20 cellular contexts compared by ENCODE assay signal in genomic region chr9:114668146-114668545, GRCh38. TPM values are rescaled to one million over a fixed set of nuclear protein-coding genes. Genes with fewer than 3 reads are reported as not detected.
DNase-seq lines count a peak whose midpoint lies in the region; ATAC-seq and TF ChIP-seq lines count a peak whose summit lies in the region.
"Had no signal": no experiment of that assay in that cellular context is flagged by ENCODE, and none has a peak within 500 bp of the region (broad histone marks: within the 10 kb centered on the region; RNA-seq: fewer than 3 reads in every experiment).

No MANE protein-coding gene starts in this region.

- peaks cover 13% of the 10 kb centered on the region for H3K4me1 Mint-ChIP-seq in neural progenitor cell

- peaks cover 3% of the 10 kb centered on the region for H3K9me3 Mint-ChIP-seq in neural progenitor cell
- H3K9me3 Mint-ChIP-seq: CD4-positive, alpha-beta T cell had no signal

- H3K36me3 ChIP-seq in SK-N-SH (replicated peaks in 1 of 2; ENCODE audit: control insufficient read depth in 1 of 2, insufficient read depth in 2 of 2, low read length in 1 of 2): no peaks in the 10 kb centered on the region
- H3K36me3 ChIP-seq in neural progenitor cell: no peaks in the 10 kb centered on the region
- H3K36me3 ChIP-seq in Peyer's patch: no peaks in the 10 kb centered on the region
- H3K36me3 ChIP-seq: HAP-1 had no signal

- DNase-seq in SK-N-SH (no peak), head of caudate nucleus (peak in 33 of 42 donors; percentile 14 to 82 (median 51)), neural progenitor cell (ENCODE audit: low spot score) (no peak), amniotic stem cell (lab: John Stamatoyannopoulos, UW) (no peak), Peyer's patch (no peak), HCEC 1CT (no peak)
- DNase-seq: AML-193; CD4-positive, alpha-beta T cell; DMS79 treated with DMSO at 0.1 percent for 48 hours; GF-D8 had no signal

- POLR2A ChIA-PET in SK-N-SH (lab: Yijun Ruan, JAX): no interaction called here

- intact Hi-C loops in head of caudate nucleus (cut with DNase I): no loop called here

- H4K20me1 ChIP-seq in SK-N-SH (ENCODE audit: insufficient read depth): no peaks in the 10 kb centered on the region
- H4K20me1 ChIP-seq in neural progenitor cell (ENCODE audit: low read depth): no peaks in the 10 kb centered on the region

- no peaks in the 10 kb centered on the region for H3K9me3 ChIP-seq in SK-N-SH
- H3K9me3 ChIP-seq in neural progenitor cell (ENCODE audit: low read depth): no peaks in the 10 kb centered on the region
- H3K9me3 ChIP-seq in Peyer's patch: no peaks in the 10 kb centered on the region
- H3K9me3 ChIP-seq: HAP-1 had no signal

- H3K4me1 ChIP-seq in SK-N-SH (ENCODE audit: control insufficient read depth in 1 of 2, insufficient read depth in 2 of 2, low read depth in 1 of 2, low read length in 1 of 2): no peaks in the 10 kb centered on the region
- H3K4me1 ChIP-seq in neural progenitor cell: peaks cover 6% of the 10 kb centered on the region
- no peaks in the 10 kb centered on the region for H3K4me1 ChIP-seq in Peyer's patch
- H3K4me1 ChIP-seq: HAP-1 had no signal

- peak overlapping the region; percentile 2 for H3K27ac Mint-ChIP-seq in neural progenitor cell
- H3K27ac Mint-ChIP-seq: CD4-positive, alpha-beta T cell had no signal

- H3K27ac ChIP-seq in SK-N-SH (ENCODE audit: low read depth in 2 of 2, low read length in 1 of 2): no peak overlapping the region
- H3K27ac ChIP-seq in neural progenitor cell: no peak overlapping the region
- H3K27ac ChIP-seq in Peyer's patch: no peak overlapping the region
- H3K27ac ChIP-seq: 22Rv1, A549, C4-2B, HL-60 had no signal

- TF ChIP-seq CTCF in SK-N-SH (IDR thresholded peaks at IDR 0.05) (no peak), neural progenitor cell (IDR thresholded peaks at IDR 0.05) (no peak), Peyer's patch (IDR thresholded peaks at IDR 0.05) (no peak)

- H3K4me3 Mint-ChIP-seq in neural progenitor cell: no peak overlapping the region
- H3K4me3 Mint-ChIP-seq: CD4-positive, alpha-beta T cell had no signal

- H3K9ac ChIP-seq in SK-N-SH (no peak overlapping the region), neural progenitor cell (no peak overlapping the region)

- no peak for TF ChIP-seq EP300 in SK-N-SH (IDR thresholded peaks at IDR 0.05; ENCODE audit: borderline replicate concordance in 1 of 2, low read depth in 1 of 2, low read length in 1 of 2)

- H3K4me2 ChIP-seq in SK-N-SH: no peak overlapping the region
- no peak overlapping the region for H3K4me2 ChIP-seq in neural progenitor cell
- H3K4me2 ChIP-seq: A549 had no signal

- no peaks in the 10 kb centered on the region for H3K36me3 Mint-ChIP-seq in neural progenitor cell

- ATAC-seq in SK-N-SH treated with all-trans-retinoic acid at 6 μM for 48 hours: no peak
- ATAC-seq: A549, GM12878 had no signal

- CTCF ChIA-PET in SK-N-SH (lab: Yijun Ruan, JAX): interaction anchor here (1.2 to 4.6 kb wide), 3 partner anchors 13 to 243 kb away, joined by 3 to 29 read pairs (median 6); partner anchors contain the start of gene TEX48

- TF ChIP-seq RAD21 in SK-N-SH (IDR thresholded peaks at IDR 0.05; ENCODE audit: low read length): no peak

- peaks cover 3% of the 10 kb centered on the region for H3F3A ChIP-seq in SK-N-SH (replicated peaks; ENCODE audit: insufficient read depth)
- H3F3A ChIP-seq in neural progenitor cell (ENCODE audit: low read depth): no peaks in the 10 kb centered on the region

- no peak overlapping the region for H2AFZ ChIP-seq in SK-N-SH (ENCODE audit: low read depth)
- no peak overlapping the region for H2AFZ ChIP-seq in neural progenitor cell (replicated peaks)

- H3K79me2 ChIP-seq in SK-N-SH (ENCODE audit: insufficient read depth) (no peaks in the 10 kb centered on the region), neural progenitor cell (ENCODE audit: low read depth) (no peaks in the 10 kb centered on the region)

- no peak for TF ChIP-seq POLR2A in Peyer's patch (IDR thresholded peaks at IDR 0.05)

- H3K27me3 ChIP-seq in SK-N-SH (ENCODE audit: insufficient read depth) (no peaks in the 10 kb centered on the region), neural progenitor cell (no peaks in the 10 kb centered on the region), Peyer's patch (no peaks in the 10 kb centered on the region)

- H3K9me2 ChIP-seq in SK-N-SH: no peaks in the 10 kb centered on the region

- peaks cover 2% of the 10 kb centered on the region for H3K27me3 Mint-ChIP-seq in neural progenitor cell (ENCODE audit: insufficient read depth, low read depth)

- no peak overlapping the region for H3K4me3 ChIP-seq in SK-N-SH (ENCODE audit: low read depth in 2 of 2, low read length in 1 of 2)
- no peak overlapping the region for H3K4me3 ChIP-seq in neural progenitor cell
- no peak overlapping the region for H3K4me3 ChIP-seq in Peyer's patch
- H3K4me3 ChIP-seq: A549, GM12878, HAP-1 had no signal

- 60% methylated on average over 6 of the region's 6 CpGs for WGBS in SK-N-SH (ENCODE audit: low lambda C conversion rate)

TF ChIP-seq in SK-N-SH, 30 proteins besides CTCF, POLR2A, EP300 and RAD21:
- peak; percentile 47 for TF ChIP-seq USF1 (IDR thresholded peaks at IDR 0.05; ENCODE audit: borderline replicate concordance, low read depth)
- TF ChIP-seq GABPA (IDR thresholded peaks at IDR 0.05; ENCODE audit: low read depth): no peak

TF ChIP-seq in SK-N-SH treated with all-trans-retinoic acid at 6 μM for 48 hours, 23 proteins besides CTCF, POLR2A, EP300 and RAD21:
- no peak for TF ChIP-seq BACH2 (CRISPR knock-in tag; IDR thresholded peaks at IDR 0.05; ENCODE audit: borderline replicate concordance)

RNA-seq across cellular contexts. Expression of gene TEX53, which starts 10.5 kb away (rescaled TPM):
- not detected in 2 replicates for polyA plus RNA-seq in SK-N-SH (2012; rRNA removed)
- polyA plus RNA-seq in SK-N-SH (2012; cell fraction: cytosol; rRNA removed): not detected in 2 replicates
- polyA plus RNA-seq in SK-N-SH (2012; cell fraction: nucleus; rRNA removed): not detected in 2 replicates
- total RNA-seq in neural progenitor cell (ENCODE audit: low replicate concordance): not detected in 2 replicates
- not detected for total RNA-seq in Peyer's patch
- total RNA-seq: CD4-positive, alpha-beta T cell; GM12878; H4; HT1080 had no signal
- polyA plus RNA-seq: A549, BJ, GM12878 had no signal

RNA-seq across cellular contexts. Expression of gene TEX48, which starts 13.8 kb away (rescaled TPM):
- polyA plus RNA-seq in SK-N-SH (2012; rRNA removed): 0.41 and 0.46 TPM in 2 replicates
- polyA plus RNA-seq in SK-N-SH (2012; cell fraction: cytosol; rRNA removed): 0.42 and 0.71 TPM in 2 replicates
- polyA plus RNA-seq in SK-N-SH (2012; cell fraction: nucleus; rRNA removed): 0.20 and 0.37 TPM in 2 replicates
- total RNA-seq in neural progenitor cell (ENCODE audit: low replicate concordance) (not detected in 2 replicates), Peyer's patch (not detected)
- total RNA-seq: CD4-positive, alpha-beta T cell; GM12878; H4 had no signal
- polyA plus RNA-seq: A549, BJ, GM12878 had no signal

RNA-seq across cellular contexts. Expression of gene TMEM268, which starts 57.1 kb away (rescaled TPM):
- 5.8 and 7.4 TPM in 2 replicates for polyA plus RNA-seq in SK-N-SH (2012; rRNA removed)
- polyA plus RNA-seq in SK-N-SH (2012; cell fraction: cytosol; rRNA removed): 6.0 and 6.3 TPM in 2 replicates
- 6.4 and 8.3 TPM in 2 replicates for polyA plus RNA-seq in SK-N-SH (2012; cell fraction: nucleus; rRNA removed)
- total RNA-seq in neural progenitor cell (ENCODE audit: low replicate concordance): 0.65 and 0.77 TPM in 2 replicates
- 10 to 100 TPM in 2 of 4 donors, 1 to 10 TPM in 2; 3.5 to 24.8 (median 8.9) TPM for total RNA-seq in Peyer's patch

Comparison
In these comparisons a context has a peak if more than half of its experiments do, and no peak if none do; other contexts are left out.
1. DNase-seq: peak in head of caudate nucleus (33 of 42); none in SK-N-SH (single experiment), neural progenitor cell (single experiment), amniotic stem cell (single experiment), Peyer's patch (0 of 3) and HCEC 1CT (single experiment).